Comparison of ENCODE assay signal across 8 cellular contexts in the genomic region with DNA sequence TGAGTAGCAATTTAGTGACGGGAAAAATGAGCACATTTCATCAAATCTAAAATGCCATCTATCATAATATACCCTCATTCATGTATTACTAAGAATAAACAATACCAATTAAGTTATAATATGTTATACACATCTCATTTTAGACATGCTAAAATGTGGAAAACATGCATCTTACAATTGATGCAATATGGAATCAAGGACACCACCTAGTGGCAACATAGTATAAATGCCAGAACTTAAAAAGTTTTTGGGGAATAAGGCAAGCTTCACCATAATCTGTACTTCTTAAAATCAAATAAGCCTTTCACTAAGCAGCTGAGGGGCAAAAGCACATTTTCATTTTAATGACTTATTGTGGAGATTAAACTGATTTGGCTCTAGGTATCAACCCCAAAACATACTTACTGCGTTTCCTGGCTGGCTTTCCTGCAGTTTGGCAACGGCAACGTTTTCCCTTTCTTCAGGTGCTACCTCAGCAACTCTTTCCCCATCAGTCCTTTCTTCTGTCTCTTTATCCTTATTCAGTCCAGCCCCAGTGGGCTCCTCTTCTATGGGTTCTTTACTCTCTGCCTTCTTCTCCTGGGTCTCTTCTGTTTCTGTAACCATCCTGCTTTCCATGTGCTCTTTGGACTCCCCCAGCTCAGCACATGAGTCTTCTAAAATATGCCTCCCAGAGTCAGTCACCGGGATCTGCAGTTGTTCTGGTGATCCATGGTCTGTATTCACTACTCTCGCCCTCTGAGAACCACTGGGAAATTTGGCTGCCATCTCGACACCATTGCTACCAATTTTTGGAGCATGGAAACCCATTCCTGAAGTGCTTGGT. TPM values are rescaled to one million over a fixed set of nuclear protein-coding genes. Genes with fewer than 3 reads are reported as not detected.
DNase-seq lines count a peak whose midpoint lies in the region; TF ChIP-seq lines count a peak whose summit lies in the region.

No MANE protein-coding gene starts in this region.

- TF ChIP-seq CTCF in RWPE1 (conservative IDR thresholded peaks at IDR 0.05; ENCODE audit: low read depth), result peak; percentile 80

- peak overlapping the region; percentile 15; the same call in 1 of the 2 replicates for H3K27ac ChIP-seq in RWPE1

- POLR2A ChIA-PET in RWPE1 (lab: Yijun Ruan, JAX; ENCODE audit: low non-redundant PET), result no interaction called here

- DNase-seq in DMS53 (lab: John Stamatoyannopoulos, UW), result peak; percentile 72
- DNase-seq in RWPE1 (ENCODE audit: low spot score), result peak; percentile 56
- DNase-seq in fibroblast of gingiva (ENCODE audit: low read depth), result peak; percentile 41
- DNase-seq in renal cortical epithelial cell (ENCODE audit: low read depth), result peak; percentile 64
- no peak for DNase-seq in T1000 (lab: John Stamatoyannopoulos, UW)
- DNase-seq in GM19238 (ENCODE audit: insufficient read length, low spot score), result no peak
- no peak for DNase-seq in epidermal melanocyte (ENCODE audit: insufficient read length, low spot score)

- TF ChIP-seq EP300 in Ishikawa (IDR thresholded peaks at IDR 0.05; ENCODE audit: borderline replicate concordance), result no peak

- TF ChIP-seq RAD21 in Ishikawa (IDR thresholded peaks at IDR 0.05; ENCODE audit: low read depth), result peak; percentile 53

- CTCF ChIA-PET in RWPE1 (lab: Yijun Ruan, JAX), result interaction anchor here (0.5 to 4.7 kb wide), 43 partner anchors 9 to 680 kb away, joined by 3 to 26 read pairs (median 4); a partner anchor contains a TSS

TF ChIP-seq in Ishikawa, 13 proteins besides CTCF, POLR2A, EP300 and RAD21:
- peak; percentile 33; the same call in 1 of the 2 replicates for TF ChIP-seq CEBPB (IDR thresholded peaks at IDR 0.05)
- no peak for TF ChIP-seq NFIC (IDR thresholded peaks at IDR 0.05)

RNA-seq across cellular contexts. Expression of a gene that starts 11.4 kb away (rescaled TPM):
- total RNA-seq in renal cortical epithelial cell, result 27.2 and 34.9 TPM in 2 replicates

RNA-seq across cellular contexts. Expression of a gene that starts 46.7 kb away (rescaled TPM):
- total RNA-seq in renal cortical epithelial cell, result not detected in 2 replicates

Comparison
In these comparisons a context has a peak if more than half of its experiments do, and no peak if none do; other contexts are left out.
1. DNase-seq: peak in DMS53 (single experiment), RWPE1 (single experiment), fibroblast of gingiva (single experiment) and renal cortical epithelial cell (single experiment); none in T1000 (single experiment), GM19238 (single experiment) and epidermal melanocyte (single experiment).